Comparison of ENCODE assay signal across 31 cellular contexts in genomic region chr7:44150966-44151678, GRCh38. TPM values are rescaled to one million over a fixed set of nuclear protein-coding genes. Genes with fewer than 3 reads are reported as not detected.
DNase-seq lines count a peak whose midpoint lies in the region; ATAC-seq and TF ChIP-seq lines count a peak whose summit lies in the region.
"Had no signal": no experiment of that assay in that cellular context is flagged by ENCODE, and none has a peak within 500 bp of the region (broad histone marks: within the 10 kb centered on the region; RNA-seq: fewer than 3 reads in every experiment).

No MANE protein-coding gene starts in this region.

- TF ChIP-seq CTCF in nephron (IDR thresholded peaks at IDR 0.05; ENCODE audit: unreplicated experiment in 3 of 3) (no peak), smooth muscle cell (IDR thresholded peaks at IDR 0.05; ENCODE audit: borderline replicate concordance, insufficient read depth, poor library complexity, severe bottlenecking) (no peak), upper lobe of left lung (IDR thresholded peaks at IDR 0.05) (no peak)

- no peaks in the 10 kb centered on the region for H3K4me1 ChIP-seq in smooth muscle cell (ENCODE audit: low read depth)
- peaks cover 6 to 7% (median 7%) of the 10 kb centered on the region in 4 donors for H3K4me1 ChIP-seq in upper lobe of left lung
- H3K4me1 ChIP-seq: A549, prostate gland, SJSA1 had no signal

- H3K36me3 Mint-ChIP-seq in activated naive CD4-positive, alpha-beta T cell treated with anti-CD3 and anti-CD28 coated beads, Interleukin-2, amount 10 ng/mL, durations not matched to agents 7 days and 5 days: no peaks in the 10 kb centered on the region
- H3K36me3 Mint-ChIP-seq in nephron (ENCODE audit: low read depth): no peaks in the 10 kb centered on the region
- H3K36me3 Mint-ChIP-seq: CD4-positive, alpha-beta memory T cell; neural progenitor cell had no signal

- H3K9me3 ChIP-seq in smooth muscle cell (replicated peaks; ENCODE audit: low read depth): no peaks in the 10 kb centered on the region
- H3K9me3 ChIP-seq in upper lobe of left lung: no peaks in the 10 kb centered on the region
- H3K9me3 ChIP-seq: A549, heart left ventricle, prostate gland, SJSA1, testis, vagina had no signal

- no peaks in the 10 kb centered on the region for H3K9me3 Mint-ChIP-seq in activated naive CD4-positive, alpha-beta T cell treated with anti-CD3 and anti-CD28 coated beads, Interleukin-2, amount 10 ng/mL, durations not matched to agents 7 days and 5 days
- H3K9me3 Mint-ChIP-seq in nephron: no peaks in the 10 kb centered on the region
- H3K9me3 Mint-ChIP-seq: activated CD4-positive, alpha-beta memory T cell treated with anti-CD3 and anti-CD28 coated beads, Interleukin-2, amount 10 ng/mL, durations not matched to agents 7 days and 5 days; CD4-positive, alpha-beta memory T cell; neural progenitor cell had no signal

- H3K27me3 ChIP-seq in smooth muscle cell (ENCODE audit: low read depth) (no peaks in the 10 kb centered on the region), upper lobe of left lung (peaks cover 0 to 2% (median 0%) of the 10 kb centered on the region in 4 donors)
- H3K27me3 ChIP-seq: SJSA1, testis, vagina had no signal

- peak; percentile 14 for DNase-seq in activated naive CD4-positive, alpha-beta T cell treated with anti-CD3 and anti-CD28 coated beads, Interleukin-2, amount 10 ng/mL, durations not matched to agents 7 days and 5 days
- no peak for DNase-seq in activated naive CD4-positive, alpha-beta T cell (lab: John Stamatoyannopoulos, UW)
- DNase-seq in cerebellum (ENCODE audit: low spot score) (peak; percentile 44), smooth muscle cell (lab: John Stamatoyannopoulos, UW; ENCODE audit: unreplicated experiment) (no peak), upper lobe of left lung (no peak), NCI-H526 treated with DMSO at 0.1 percent for 48 hours (lab: John Stamatoyannopoulos, UW) (no peak)
- DNase-seq: activated CD4-positive, alpha-beta memory T cell treated with anti-CD3 and anti-CD28 coated beads, Interleukin-2, amount 10 ng/mL, durations not matched to agents 7 days and 5 days; activated gamma-delta T cell treated with Interleukin-2 at 50 U/mL for 16 hours; activated T-cell treated with anti-CD3 and anti-CD28 coated beads for 4 hours; AML-193; CD4-positive, alpha-beta memory T cell; effector memory CD4-positive, alpha-beta T cell; EL; heart left ventricle; kidney glomerular epithelial cell; mammary epithelial cell; NCI-H1092 treated with DMSO at 0.1 percent for 48 hours; NCI-H1930; stimulated activated CD4-positive, alpha-beta T cell treated with anti-CD3 and anti-CD28 coated beads, Interleukin-15, amount 100 ng/mL, for 24 hours; stimulated activated naive CD4-positive, alpha-beta T cell treated with Interleukin-2 at 50 U/mL for 16 hours; T-helper 1 cell; testis had no signal

- TF ChIP-seq POLR2A in upper lobe of left lung (IDR thresholded peaks at IDR 0.05): no peak

- H3K4me3 Mint-ChIP-seq in activated naive CD4-positive, alpha-beta T cell treated with anti-CD3 and anti-CD28 coated beads, Interleukin-2, amount 10 ng/mL, durations not matched to agents 7 days and 5 days: no peak overlapping the region
- no peak overlapping the region for H3K4me3 Mint-ChIP-seq in nephron
- H3K4me3 Mint-ChIP-seq: activated CD4-positive, alpha-beta memory T cell treated with anti-CD3 and anti-CD28 coated beads, Interleukin-2, amount 10 ng/mL, durations not matched to agents 7 days and 5 days; neural progenitor cell had no signal

- no peak overlapping the region for H3K9ac ChIP-seq in smooth muscle cell (ENCODE audit: low read depth)
- H3K9ac ChIP-seq: neural progenitor cell had no signal

- peaks cover 6% of the 10 kb centered on the region for H3K4me1 Mint-ChIP-seq in activated naive CD4-positive, alpha-beta T cell treated with anti-CD3 and anti-CD28 coated beads, Interleukin-2, amount 10 ng/mL, durations not matched to agents 7 days and 5 days
- H3K4me1 Mint-ChIP-seq in nephron: peaks cover 48% of the 10 kb centered on the region

- TF ChIP-seq EP300 in upper lobe of left lung (IDR thresholded peaks at IDR 0.05): no peak

- WGBS in smooth muscle cell (ENCODE audit: low lambda C conversion rate): 93% methylated on average over 13 of the region's 13 CpGs
- 93 to 95% methylated on average over 7 to 13 of the region's 13 CpGs for WGBS in upper lobe of left lung, 2 donors

- H3K27ac Mint-ChIP-seq in activated naive CD4-positive, alpha-beta T cell treated with anti-CD3 and anti-CD28 coated beads, Interleukin-2, amount 10 ng/mL, durations not matched to agents 7 days and 5 days: no peak overlapping the region
- peak overlapping the region; percentile 90 to 92 (median 91) for H3K27ac Mint-ChIP-seq in nephron
- H3K27ac Mint-ChIP-seq: activated CD4-positive, alpha-beta memory T cell treated with anti-CD3 and anti-CD28 coated beads, Interleukin-2, amount 10 ng/mL, durations not matched to agents 7 days and 5 days; CD4-positive, alpha-beta memory T cell; neural progenitor cell had no signal

- H3K27me3 Mint-ChIP-seq in activated naive CD4-positive, alpha-beta T cell treated with anti-CD3 and anti-CD28 coated beads, Interleukin-2, amount 10 ng/mL, durations not matched to agents 7 days and 5 days: peaks cover 30% of the 10 kb centered on the region
- peaks cover 27% of the 10 kb centered on the region for H3K27me3 Mint-ChIP-seq in nephron (ENCODE audit: low read depth)
- H3K27me3 Mint-ChIP-seq: activated CD4-positive, alpha-beta memory T cell treated with anti-CD3 and anti-CD28 coated beads, Interleukin-2, amount 10 ng/mL, durations not matched to agents 7 days and 5 days had no signal

- H3K27ac ChIP-seq in smooth muscle cell (ENCODE audit: low read depth) (no peak overlapping the region), upper lobe of left lung (no peak overlapping the region)
- H3K27ac ChIP-seq: A549, heart left ventricle, neural progenitor cell, prostate gland, SJSA1, testis, vagina had no signal

- CTCF ChIA-PET in activated naive CD4-positive, alpha-beta T cell treated with anti-CD3 and anti-CD28 coated beads, Interleukin-2, amount 10 ng/mL, durations not matched to agents 7 days and 5 days (lab: Charles Lee): no interaction called here

- H4K20me1 ChIP-seq in smooth muscle cell (ENCODE audit: low read depth): no peaks in the 10 kb centered on the region

- H3F3A ChIP-seq in smooth muscle cell (ENCODE audit: low read depth): no peaks in the 10 kb centered on the region

- no peak overlapping the region for H2AFZ ChIP-seq in smooth muscle cell (ENCODE audit: low read depth)
- H2AFZ ChIP-seq: neural progenitor cell had no signal

- no peaks in the 10 kb centered on the region for H3K79me2 ChIP-seq in smooth muscle cell (ENCODE audit: low read depth)

- H3K36me3 ChIP-seq in smooth muscle cell (ENCODE audit: low read depth): no peaks in the 10 kb centered on the region
- H3K36me3 ChIP-seq in upper lobe of left lung: no peaks in the 10 kb centered on the region
- H3K36me3 ChIP-seq: heart left ventricle, neural progenitor cell, prostate gland, SJSA1, vagina had no signal

- H3K4me2 ChIP-seq in smooth muscle cell: no peak overlapping the region
- H3K4me2 ChIP-seq: A549, neural progenitor cell had no signal

- no peak overlapping the region for H3K4me3 ChIP-seq in smooth muscle cell
- no peak overlapping the region for H3K4me3 ChIP-seq in upper lobe of left lung
- H3K4me3 ChIP-seq: A549, heart left ventricle, neural progenitor cell, prostate gland, SJSA1, testis, vagina had no signal

- ATAC-seq in upper lobe of left lung (ENCODE audit: low FRiP score in 2 of 2) (no peak), GM18873 (IDR thresholded peaks at IDR 0.05; ENCODE audit: low FRiP score, unreplicated experiment) (no peak)
- ATAC-seq: A549, heart left ventricle had no signal

RNA-seq across cellular contexts. Expression of gene MYL7, which starts 10.0 kb away (rescaled TPM):
- total RNA-seq in cerebellum (not detected), smooth muscle cell (39.0 and 95.1 TPM in 2 replicates), upper lobe of left lung (not detected)
- 35.8 and 77.7 TPM in 2 replicates for polyA plus RNA-seq in smooth muscle cell
- total RNA-seq: activated CD4-positive, alpha-beta memory T cell treated with anti-CD3 and anti-CD28 coated beads, Interleukin-2, amount 10 ng/mL, durations not matched to agents 7 days and 5 days; CD4-positive, alpha-beta memory T cell; H4; M059J; prostate gland; SJSA1; vagina had no signal
- polyA plus RNA-seq: A549; CD4-positive, alpha-beta memory T cell had no signal

RNA-seq across cellular contexts. Expression of gene POLD2, which starts 27.8 kb away (rescaled TPM):
- 41.1 TPM for total RNA-seq in cerebellum
- 45.5 and 49.1 TPM in 2 replicates for total RNA-seq in smooth muscle cell
- 133 and 151 TPM in 2 replicates for polyA plus RNA-seq in smooth muscle cell
- total RNA-seq in upper lobe of left lung: 10 to 100 TPM; 27.2 to 70.1 (median 52.5) TPM

RNA-seq across cellular contexts. Expression of gene GCK, which starts 38.1 kb away (rescaled TPM):
- total RNA-seq in cerebellum (7.7 TPM), smooth muscle cell (1.6 and 2.7 TPM in 2 replicates), upper lobe of left lung (under 1 TPM in 4 of 6 donors, not detected in 2; 0.17 to 0.49 (median 0.30) TPM)
- 5.5 and 7.3 TPM in 2 replicates for polyA plus RNA-seq in smooth muscle cell
- total RNA-seq: activated CD4-positive, alpha-beta memory T cell treated with anti-CD3 and anti-CD28 coated beads, Interleukin-2, amount 10 ng/mL, durations not matched to agents 7 days and 5 days; H4; M059J; mammary epithelial cell had no signal
- polyA plus RNA-seq: mammary epithelial cell had no signal

RNA-seq across cellular contexts. Expression of gene AEBP1, which starts 47.0 kb away (rescaled TPM):
- total RNA-seq in cerebellum (11.3 TPM), smooth muscle cell (36.6 and 39.7 TPM in 2 replicates), upper lobe of left lung (100 to 1,000 TPM in 2 of 6 donors, 10 to 100 TPM in 4; 34.1 to 241 (median 92.7) TPM)
- polyA plus RNA-seq in smooth muscle cell: 141 and 163 TPM in 2 replicates
- total RNA-seq: M059J, SJSA1 had no signal
- polyA plus RNA-seq: A549 had no signal

RNA-seq across cellular contexts. Expression of gene YKT6, which starts 49.7 kb away (rescaled TPM):
- total RNA-seq in cerebellum: 43.4 TPM
- total RNA-seq in smooth muscle cell: 64.2 and 95.9 TPM in 2 replicates
- 86.5 and 87.4 TPM in 2 replicates for polyA plus RNA-seq in smooth muscle cell
- total RNA-seq in upper lobe of left lung: 10 to 100 TPM; 29.3 to 70.2 (median 53.1) TPM

Comparison
In these comparisons a context has a peak if more than half of its experiments do, and no peak if none do; other contexts are left out.
1. DNase-seq: peak in activated naive CD4-positive, alpha-beta T cell treated with anti-CD3 and anti-CD28 coated beads, Interleukin-2, amount 10 ng/mL, durations not matched to agents 7 days and 5 days (single experiment) and cerebellum (single experiment); none in activated naive CD4-positive, alpha-beta T cell (0 of 4), smooth muscle cell (single experiment), upper lobe of left lung (0 of 2) and NCI-H526 treated with DMSO at 0.1 percent for 48 hours (single experiment).
2. RNA of gene MYL7, which starts 10.0 kb away (total RNA-seq): 39.0 to 95.1 TPM in smooth muscle cell; not detected in cerebellum (single experiment) and not detected in upper lobe of left lung; every median in the first group is over 10 times any median in the second.